8 cellular contexts compared by ENCODE assay signal in genomic region chr1:54121482-54122130, GRCh38. TPM values are rescaled to one million over a fixed set of nuclear protein-coding genes. Genes with fewer than 3 reads are reported as not detected.
DNase-seq lines count a peak whose midpoint lies in the region; ATAC-seq and TF ChIP-seq lines count a peak whose summit lies in the region.

No MANE protein-coding gene starts in this region.

- peaks cover 6% of the 10 kb centered on the region for H3K4me1 Mint-ChIP-seq in CD8-positive, alpha-beta T cell (ENCODE audit: low read depth)
- no peaks in the 10 kb centered on the region for H3K4me1 Mint-ChIP-seq in activated T-helper 1 cell treated with anti-CD3 and anti-CD28 coated beads, Interleukin-12 subunit alpha, Interleukin-12 subunit beta, Interleukin-2, Interleukin-4 antibody, amounts not matched to agents 30 ng/mL and 10 ng/mL and 1 ng/mL, durations not matched to agents 14 hours and 24 hours and 36 hours (ENCODE audit: low read depth)

- POLR2A ChIA-PET in CD8-positive, alpha-beta T cell (lab: Charles Lee) = interaction anchor here (1.6 kb wide), 1 partner anchor 365 kb away, joined by 5 read pairs; no protein-coding TSS in a partner anchor

- no peak for TF ChIP-seq POLR2A in Peyer's patch (IDR thresholded peaks at IDR 0.05)

- CTCF ChIA-PET in CD8-positive, alpha-beta T cell (lab: Charles Lee) = interaction anchor here (0.8 to 4.2 kb wide), 7 partner anchors 10 to 430 kb away, joined by 3 to 35 read pairs (median 3); no protein-coding TSS in a partner anchor

- H2AFZ ChIP-seq in neural cell (ENCODE audit: low read depth, low read length) = no peak overlapping the region

- no peaks in the 10 kb centered on the region for H4K20me1 ChIP-seq in neural cell (ENCODE audit: insufficient read depth)

- no peak overlapping the region for H3K4me2 ChIP-seq in neural cell (ENCODE audit: low read length)

- H3K36me3 ChIP-seq in CD8-positive, alpha-beta T cell (ENCODE audit: insufficient read depth, low read length) = no peaks in the 10 kb centered on the region
- H3K36me3 ChIP-seq in Peyer's patch = no peaks in the 10 kb centered on the region
- no peaks in the 10 kb centered on the region for H3K36me3 ChIP-seq in neural cell (ENCODE audit: insufficient read depth, low read length)

- DNase-seq in CD8-positive, alpha-beta T cell = peak; percentile 41 to 81 (median 65)
- peak; percentile 74 for DNase-seq in HPDE6-E6E7 (ENCODE audit: extremely low spot score)
- peak; percentile 40 to 85 (median 83) for DNase-seq in Peyer's patch
- peak; percentile 49 for DNase-seq in activated T-helper 1 cell treated with anti-CD3 and anti-CD28 coated beads, Interleukin-12 subunit alpha, Interleukin-12 subunit beta, Interleukin-2, Interleukin-4 antibody, amounts not matched to agents 30 ng/mL and 10 ng/mL and 1 ng/mL, durations not matched to agents 14 hours and 24 hours and 36 hours (ENCODE audit: low spot score)
- DNase-seq in fibroblast of pulmonary artery (ENCODE audit: low read depth) = peak; percentile 85
- DNase-seq in stimulated activated naive CD4-positive, alpha-beta T cell treated with Interleukin-2 at 50 U/mL for 16 hours (lab: John Stamatoyannopoulos, UW) = peak; percentile 5

- H3K9ac ChIP-seq in neural cell (ENCODE audit: low read length) = peak overlapping the region; percentile 24

- peak; percentile 53 for TF ChIP-seq CTCF in CD8-positive, alpha-beta T cell (IDR thresholded peaks at IDR 0.05)
- TF ChIP-seq CTCF in Peyer's patch (IDR thresholded peaks at IDR 0.05) (peak in 5 of 6 experiments; percentile 21 to 74 (median 72)), fibroblast of pulmonary artery (IDR thresholded peaks at IDR 0.05; ENCODE audit: low read length, missing control alignments) (peak; percentile 76), neural cell (IDR thresholded peaks at IDR 0.05; ENCODE audit: poor library complexity, severe bottlenecking) (peak; percentile 84)

- H3K9me3 ChIP-seq in CD8-positive, alpha-beta T cell (ENCODE audit: low read length) = no peaks in the 10 kb centered on the region
- H3K9me3 ChIP-seq in Peyer's patch (no peaks in the 10 kb centered on the region), neural cell (ENCODE audit: low read length) (no peaks in the 10 kb centered on the region)

- peaks cover 3% of the 10 kb centered on the region for H3K27me3 Mint-ChIP-seq in CD8-positive, alpha-beta T cell (ENCODE audit: low read depth)
- H3K27me3 Mint-ChIP-seq in activated T-helper 1 cell treated with anti-CD3 and anti-CD28 coated beads, Interleukin-12 subunit alpha, Interleukin-12 subunit beta, Interleukin-2, Interleukin-4 antibody, amounts not matched to agents 30 ng/mL and 10 ng/mL and 1 ng/mL, durations not matched to agents 14 hours and 24 hours and 36 hours (ENCODE audit: insufficient read depth) = peaks cover 11% of the 10 kb centered on the region

- intact Hi-C loops in CD8-positive, alpha-beta T cell (cut with DNase I, micrococcal nuclease) = loop anchor here (1.0 to 5.0 kb wide), 5 partner anchors 286 to 691 kb away; partner anchors contain the start of gene SSBP3 (in 1 of the 2)
- intact Hi-C loops in activated T-helper 1 cell treated with anti-CD3 and anti-CD28 coated beads, Interleukin-12 subunit alpha, Interleukin-12 subunit beta, Interleukin-2, Interleukin-4 antibody, amounts not matched to agents 30 ng/mL and 10 ng/mL and 1 ng/mL, durations not matched to agents 14 hours and 24 hours and 36 hours (cut with micrococcal nuclease) = loop anchor here (1.0 to 5.0 kb wide), 3 partner anchors 281 to 689 kb away; no protein-coding TSS in a partner anchor

- no peaks in the 10 kb centered on the region for H3F3A ChIP-seq in neural cell (ENCODE audit: insufficient read depth, low read length, poor library complexity, severe bottlenecking)

- peaks cover 5% of the 10 kb centered on the region for H3K4me1 ChIP-seq in CD8-positive, alpha-beta T cell (ENCODE audit: insufficient read depth, low read length)
- peaks cover 0 to 18% (median 0%) of the 10 kb centered on the region in 4 donors for H3K4me1 ChIP-seq in Peyer's patch

- no peak overlapping the region for H3K4me3 ChIP-seq in CD8-positive, alpha-beta T cell (ENCODE audit: low read depth, low read length)
- H3K4me3 ChIP-seq in Peyer's patch = peak overlapping the region in 2 of 4 donors; percentile 18 to 33
- peak overlapping the region; percentile 19 for H3K4me3 ChIP-seq in fibroblast of pulmonary artery (replicated peaks; ENCODE audit: low read depth, low read length)
- H3K4me3 ChIP-seq in neural cell (ENCODE audit: low read length) = peak overlapping the region; percentile 35

- H3K36me3 Mint-ChIP-seq in CD8-positive, alpha-beta T cell = no peaks in the 10 kb centered on the region
- no peaks in the 10 kb centered on the region for H3K36me3 Mint-ChIP-seq in activated T-helper 1 cell treated with anti-CD3 and anti-CD28 coated beads, Interleukin-12 subunit alpha, Interleukin-12 subunit beta, Interleukin-2, Interleukin-4 antibody, amounts not matched to agents 30 ng/mL and 10 ng/mL and 1 ng/mL, durations not matched to agents 14 hours and 24 hours and 36 hours (ENCODE audit: low read depth)

- no peak overlapping the region for H3K27ac Mint-ChIP-seq in CD8-positive, alpha-beta T cell
- H3K27ac Mint-ChIP-seq in activated T-helper 1 cell treated with anti-CD3 and anti-CD28 coated beads, Interleukin-12 subunit alpha, Interleukin-12 subunit beta, Interleukin-2, Interleukin-4 antibody, amounts not matched to agents 30 ng/mL and 10 ng/mL and 1 ng/mL, durations not matched to agents 14 hours and 24 hours and 36 hours = no peak overlapping the region

- H3K9me3 Mint-ChIP-seq in CD8-positive, alpha-beta T cell = no peaks in the 10 kb centered on the region
- H3K9me3 Mint-ChIP-seq in activated T-helper 1 cell treated with anti-CD3 and anti-CD28 coated beads, Interleukin-12 subunit alpha, Interleukin-12 subunit beta, Interleukin-2, Interleukin-4 antibody, amounts not matched to agents 30 ng/mL and 10 ng/mL and 1 ng/mL, durations not matched to agents 14 hours and 24 hours and 36 hours = no peaks in the 10 kb centered on the region

- ATAC-seq in CD8-positive, alpha-beta T cell = peak; percentile 94
- no peak for ATAC-seq in GM19351 (IDR thresholded peaks at IDR 0.05; ENCODE audit: unreplicated experiment)

- peak; percentile 84 for TF ChIP-seq RAD21 in neural cell (conservative IDR thresholded peaks at IDR 0.05)

- H3K27me3 ChIP-seq in CD8-positive, alpha-beta T cell (ENCODE audit: insufficient read depth, low read length) = no peaks in the 10 kb centered on the region
- H3K27me3 ChIP-seq in Peyer's patch (no peaks in the 10 kb centered on the region), neural cell (ENCODE audit: insufficient read depth, low read depth, low read length) (no peaks in the 10 kb centered on the region)

- no peak for TF ChIP-seq EP300 in neural cell (conservative IDR thresholded peaks at IDR 0.05; ENCODE audit: poor library complexity, severe bottlenecking)

- H3K4me3 Mint-ChIP-seq in CD8-positive, alpha-beta T cell = peak overlapping the region; percentile 59
- H3K4me3 Mint-ChIP-seq in activated T-helper 1 cell treated with anti-CD3 and anti-CD28 coated beads, Interleukin-12 subunit alpha, Interleukin-12 subunit beta, Interleukin-2, Interleukin-4 antibody, amounts not matched to agents 30 ng/mL and 10 ng/mL and 1 ng/mL, durations not matched to agents 14 hours and 24 hours and 36 hours = no peak overlapping the region

- H3K9me2 ChIP-seq in neural cell (ENCODE audit: insufficient read depth, low read length) = no peaks in the 10 kb centered on the region

- no peaks in the 10 kb centered on the region for H3K79me2 ChIP-seq in neural cell (replicated peaks; ENCODE audit: insufficient read depth, low read length)

- no peak overlapping the region for H3K27ac ChIP-seq in CD8-positive, alpha-beta T cell (ENCODE audit: low read depth, low read length)
- no peak overlapping the region for H3K27ac ChIP-seq in Peyer's patch
- H3K27ac ChIP-seq in neural cell (ENCODE audit: low read length) = no peak overlapping the region

TF ChIP-seq in neural cell, 6 proteins besides CTCF, POLR2A, EP300 and RAD21:
- TF ChIP-seq TAF1 (IDR thresholded peaks at IDR 0.05; ENCODE audit: low read depth) (no peak), SMC3 (conservative IDR thresholded peaks at IDR 0.05; ENCODE audit: poor library complexity) (peak; percentile 88), POLR2AphosphoS5 (IDR thresholded peaks at IDR 0.05) (no peak)

RNA-seq across cellular contexts. Expression of gene CDCP2, which starts 31.2 kb away (rescaled TPM):
- not detected for total RNA-seq in CD8-positive, alpha-beta T cell
- total RNA-seq in Peyer's patch = not detected
- total RNA-seq in activated T-helper 1 cell treated with anti-CD3 and anti-CD28 coated beads, Interleukin-12 subunit alpha, Interleukin-12 subunit beta, Interleukin-2, Interleukin-4 antibody, amounts not matched to agents 30 ng/mL and 10 ng/mL and 1 ng/mL, durations not matched to agents 14 hours and 24 hours and 36 hours = not detected in 2 replicates
- not detected in 2 replicates for polyA plus RNA-seq in neural cell
- polyA minus RNA-seq in neural cell = not detected in 2 replicates

Comparison
In these comparisons a context has a peak if more than half of its experiments do, and no peak if none do; other contexts are left out.
1. DNase-seq: peak in every context shown above with its lines; median percentile 85 in fibroblast of pulmonary artery; 83 in Peyer's patch; 74 in HPDE6-E6E7; 65 in CD8-positive, alpha-beta T cell; 49 in activated T-helper 1 cell treated with anti-CD3 and anti-CD28 coated beads, Interleukin-12 subunit alpha, Interleukin-12 subunit beta, Interleukin-2, Interleukin-4 antibody, amounts not matched to agents 30 ng/mL and 10 ng/mL and 1 ng/mL, durations not matched to agents 14 hours and 24 hours and 36 hours; 5 in stimulated activated naive CD4-positive, alpha-beta T cell treated with Interleukin-2 at 50 U/mL for 16 hours.